ENCODE assay signal across 1 cellular context in the genomic region with DNA sequence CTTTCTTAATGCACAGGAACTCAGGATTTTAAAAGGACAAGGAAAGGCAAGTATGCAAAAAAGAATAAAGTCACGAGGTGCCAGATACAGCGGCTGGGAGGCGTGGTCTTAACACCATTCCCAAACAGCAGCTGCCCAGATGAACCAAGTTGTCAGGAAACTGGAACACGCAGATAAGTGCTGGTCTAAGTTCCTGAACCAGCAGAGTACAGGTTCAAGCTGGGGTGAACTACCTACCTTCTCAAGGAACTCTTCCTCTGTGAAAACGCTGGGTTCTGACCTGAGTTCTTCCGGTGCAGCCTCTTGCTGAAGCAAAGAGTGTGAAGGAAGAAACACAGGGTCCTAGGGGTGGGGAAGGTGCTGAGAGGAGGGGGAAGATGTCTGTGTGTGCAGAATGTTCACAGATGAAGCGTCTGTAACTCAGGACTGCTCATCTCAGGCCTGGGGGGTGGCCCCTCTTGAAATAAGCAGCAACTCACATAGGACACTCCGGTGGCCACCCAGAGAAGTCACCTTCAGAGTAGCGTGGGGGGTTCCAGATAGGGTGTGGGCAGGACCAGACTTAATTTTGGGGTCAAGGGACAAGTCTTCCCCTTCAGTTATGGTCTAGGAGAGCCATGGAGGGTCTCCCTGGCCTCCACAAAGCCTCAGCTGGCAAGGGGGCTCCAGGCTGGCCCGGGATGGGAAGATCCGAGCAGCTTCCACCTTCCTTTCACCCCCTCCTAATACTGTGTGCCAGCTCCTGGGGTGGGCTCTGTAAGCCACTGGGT.
TF ChIP-seq lines count a peak whose summit lies in the region.

No MANE protein-coding gene starts in this region.

TF ChIP-seq in WTC11, 78 proteins besides CTCF, POLR2A, EP300 and RAD21 (continued from another document):
- TF ChIP-seq, protein P1, sequence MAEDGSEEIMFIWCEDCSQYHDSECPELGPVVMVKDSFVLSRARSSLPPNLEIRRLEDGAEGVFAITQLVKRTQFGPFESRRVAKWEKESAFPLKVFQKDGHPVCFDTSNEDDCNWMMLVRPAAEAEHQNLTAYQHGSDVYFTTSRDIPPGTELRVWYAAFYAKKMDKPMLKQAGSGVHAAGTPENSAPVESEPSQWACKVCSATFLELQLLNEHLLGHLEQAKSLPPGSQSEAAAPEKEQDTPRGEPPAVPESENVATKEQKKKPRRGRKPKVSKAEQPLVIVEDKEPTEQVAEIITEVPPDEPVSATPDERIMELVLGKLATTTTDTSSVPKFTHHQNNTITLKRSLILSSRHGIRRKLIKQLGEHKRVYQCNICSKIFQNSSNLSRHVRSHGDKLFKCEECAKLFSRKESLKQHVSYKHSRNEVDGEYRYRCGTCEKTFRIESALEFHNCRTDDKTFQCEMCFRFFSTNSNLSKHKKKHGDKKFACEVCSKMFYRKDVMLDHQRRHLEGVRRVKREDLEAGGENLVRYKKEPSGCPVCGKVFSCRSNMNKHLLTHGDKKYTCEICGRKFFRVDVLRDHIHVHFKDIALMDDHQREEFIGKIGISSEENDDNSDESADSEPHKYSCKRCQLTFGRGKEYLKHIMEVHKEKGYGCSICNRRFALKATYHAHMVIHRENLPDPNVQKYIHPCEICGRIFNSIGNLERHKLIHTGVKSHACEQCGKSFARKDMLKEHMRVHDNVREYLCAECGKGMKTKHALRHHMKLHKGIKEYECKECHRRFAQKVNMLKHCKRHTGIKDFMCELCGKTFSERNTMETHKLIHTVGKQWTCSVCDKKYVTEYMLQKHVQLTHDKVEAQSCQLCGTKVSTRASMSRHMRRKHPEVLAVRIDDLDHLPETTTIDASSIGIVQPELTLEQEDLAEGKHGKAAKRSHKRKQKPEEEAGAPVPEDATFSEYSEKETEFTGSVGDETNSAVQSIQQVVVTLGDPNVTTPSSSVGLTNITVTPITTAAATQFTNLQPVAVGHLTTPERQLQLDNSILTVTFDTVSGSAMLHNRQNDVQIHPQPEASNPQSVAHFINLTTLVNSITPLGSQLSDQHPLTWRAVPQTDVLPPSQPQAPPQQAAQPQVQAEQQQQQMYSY (CRISPR knock-in tag; IDR thresholded peaks at IDR 0.05): no peak
- TF ChIP-seq GTF2I (CRISPR knock-in tag; conservative IDR thresholded peaks at IDR 0.05) (no peak), SMAD4 (CRISPR knock-in tag; IDR thresholded peaks at IDR 0.05) (no peak), NFYB (CRISPR knock-in tag; conservative IDR thresholded peaks at IDR 0.05; ENCODE audit: low read depth) (no peak), GRHL2 (CRISPR knock-in tag; IDR thresholded peaks at IDR 0.05; ENCODE audit: insufficient replicate concordance, severe bottlenecking) (no peak)
- TF ChIP-seq, protein P2, sequence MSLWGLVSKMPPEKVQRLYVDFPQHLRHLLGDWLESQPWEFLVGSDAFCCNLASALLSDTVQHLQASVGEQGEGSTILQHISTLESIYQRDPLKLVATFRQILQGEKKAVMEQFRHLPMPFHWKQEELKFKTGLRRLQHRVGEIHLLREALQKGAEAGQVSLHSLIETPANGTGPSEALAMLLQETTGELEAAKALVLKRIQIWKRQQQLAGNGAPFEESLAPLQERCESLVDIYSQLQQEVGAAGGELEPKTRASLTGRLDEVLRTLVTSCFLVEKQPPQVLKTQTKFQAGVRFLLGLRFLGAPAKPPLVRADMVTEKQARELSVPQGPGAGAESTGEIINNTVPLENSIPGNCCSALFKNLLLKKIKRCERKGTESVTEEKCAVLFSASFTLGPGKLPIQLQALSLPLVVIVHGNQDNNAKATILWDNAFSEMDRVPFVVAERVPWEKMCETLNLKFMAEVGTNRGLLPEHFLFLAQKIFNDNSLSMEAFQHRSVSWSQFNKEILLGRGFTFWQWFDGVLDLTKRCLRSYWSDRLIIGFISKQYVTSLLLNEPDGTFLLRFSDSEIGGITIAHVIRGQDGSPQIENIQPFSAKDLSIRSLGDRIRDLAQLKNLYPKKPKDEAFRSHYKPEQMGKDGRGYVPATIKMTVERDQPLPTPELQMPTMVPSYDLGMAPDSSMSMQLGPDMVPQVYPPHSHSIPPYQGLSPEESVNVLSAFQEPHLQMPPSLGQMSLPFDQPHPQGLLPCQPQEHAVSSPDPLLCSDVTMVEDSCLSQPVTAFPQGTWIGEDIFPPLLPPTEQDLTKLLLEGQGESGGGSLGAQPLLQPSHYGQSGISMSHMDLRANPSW (CRISPR knock-in tag; conservative IDR thresholded peaks at IDR 0.05; ENCODE audit: low read depth): no peak
- TF ChIP-seq, protein P3, sequence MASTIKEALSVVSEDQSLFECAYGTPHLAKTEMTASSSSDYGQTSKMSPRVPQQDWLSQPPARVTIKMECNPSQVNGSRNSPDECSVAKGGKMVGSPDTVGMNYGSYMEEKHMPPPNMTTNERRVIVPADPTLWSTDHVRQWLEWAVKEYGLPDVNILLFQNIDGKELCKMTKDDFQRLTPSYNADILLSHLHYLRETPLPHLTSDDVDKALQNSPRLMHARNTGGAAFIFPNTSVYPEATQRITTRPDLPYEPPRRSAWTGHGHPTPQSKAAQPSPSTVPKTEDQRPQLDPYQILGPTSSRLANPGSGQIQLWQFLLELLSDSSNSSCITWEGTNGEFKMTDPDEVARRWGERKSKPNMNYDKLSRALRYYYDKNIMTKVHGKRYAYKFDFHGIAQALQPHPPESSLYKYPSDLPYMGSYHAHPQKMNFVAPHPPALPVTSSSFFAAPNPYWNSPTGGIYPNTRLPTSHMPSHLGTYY (CRISPR knock-in tag; IDR thresholded peaks at IDR 0.05): no peak
